ENCODE assay signal across 8 cellular contexts in genomic region chr3:71305246-71306206, GRCh38.
DNase-seq lines count a peak whose midpoint lies in the region; ATAC-seq, FAIRE-seq and TF ChIP-seq lines count a peak whose summit lies in the region.

No MANE protein-coding gene starts in this region.

- WGBS in small intestine, 3 donors: 6 to 24% (median 23%) methylated on average over 21 of the region's 21 CpGs

- peak overlapping the region; percentile 21 for H3K4me3 ChIP-seq in bronchial epithelial cell (ENCODE audit: low read depth, low read length)
- peak overlapping the region; percentile 33 for H3K4me3 ChIP-seq in kidney epithelial cell (ENCODE audit: low read depth, low read length)
- peak overlapping the region; percentile 14 to 18 for H3K4me3 ChIP-seq in small intestine (ENCODE audit: low read depth in 1 of 2, low read length in 2 of 2)

- DNase-seq in ELF-1 (ENCODE audit: low read depth, low spot score) (peak; percentile 85), OCI-M1 (lab: John Stamatoyannopoulos, UW) (peak; percentile 41), bronchial epithelial cell (ENCODE audit: low read depth) (peak; percentile 34), kidney epithelial cell (ENCODE audit: low read depth) (no peak), small intestine (peak; percentile 38), NCI-H1930 (lab: John Stamatoyannopoulos, UW) (no peak), erythroblast (lab: John Stamatoyannopoulos, UW) (no peak)

- no peaks in the 10 kb centered on the region for H3K27me3 ChIP-seq in bronchial epithelial cell (ENCODE audit: control insufficient read depth, insufficient read depth, low read length)
- no peaks in the 10 kb centered on the region for H3K27me3 ChIP-seq in kidney epithelial cell (ENCODE audit: control insufficient read depth, insufficient read depth, low read length)
- H3K27me3 ChIP-seq in small intestine (ENCODE audit: control insufficient read depth in 2 of 2, insufficient read depth in 2 of 2, low read length in 2 of 2): no peaks in the 10 kb centered on the region

- H3K9me3 ChIP-seq in small intestine (ENCODE audit: control insufficient read depth, low read depth): no peaks in the 10 kb centered on the region

- peaks cover 0 to 5% of the 10 kb centered on the region in 2 donors for H3K4me1 ChIP-seq in small intestine (ENCODE audit: control insufficient read depth in 2 of 2, insufficient read depth in 1 of 2, low read depth in 1 of 2, low read length in 1 of 2)

- H3K27ac ChIP-seq in small intestine (ENCODE audit: low read depth in 1 of 2, low read length in 1 of 2): peak overlapping the region; percentile 10 to 27

- TF ChIP-seq CTCF in bronchial epithelial cell (IDR thresholded peaks at IDR 0.05; ENCODE audit: insufficient read depth, low read length, severe bottlenecking) (no peak), kidney epithelial cell (IDR thresholded peaks at IDR 0.05; ENCODE audit: insufficient read depth, low read length, poor library complexity, severe bottlenecking) (no peak)

- FAIRE-seq in bronchial epithelial cell (lab: Jason Lieb, UNC) (no peak), small intestine (lab: Jason Lieb, UNC) (no peak)

- H3K36me3 ChIP-seq in bronchial epithelial cell (ENCODE audit: control insufficient read depth, insufficient read depth, low read length): no peaks in the 10 kb centered on the region
- no peaks in the 10 kb centered on the region for H3K36me3 ChIP-seq in kidney epithelial cell (ENCODE audit: control insufficient read depth, insufficient read depth, low read length)
- no peaks in the 10 kb centered on the region for H3K36me3 ChIP-seq in small intestine (ENCODE audit: control insufficient read depth in 2 of 2, insufficient read depth in 2 of 2, low read length in 2 of 2)

- ATAC-seq in HG02870 (IDR thresholded peaks at IDR 0.05; ENCODE audit: unreplicated experiment): no peak

- TF ChIP-seq POLR2A in erythroblast (IDR thresholded peaks at IDR 0.05; ENCODE audit: low read length): no peak

Comparison
In these comparisons a context has a peak if more than half of its experiments do, and no peak if none do; other contexts are left out.
1. DNase-seq: peak in ELF-1 (single experiment), OCI-M1 (single experiment), bronchial epithelial cell (single experiment) and small intestine (single experiment); none in kidney epithelial cell (single experiment), NCI-H1930 (0 of 2) and erythroblast (0 of 2).
2. Peak in every context shown above with its lines, with median percentiles within 50 percentile points of each other: H3K4me3 ChIP-seq.